In the genomic region with DNA sequence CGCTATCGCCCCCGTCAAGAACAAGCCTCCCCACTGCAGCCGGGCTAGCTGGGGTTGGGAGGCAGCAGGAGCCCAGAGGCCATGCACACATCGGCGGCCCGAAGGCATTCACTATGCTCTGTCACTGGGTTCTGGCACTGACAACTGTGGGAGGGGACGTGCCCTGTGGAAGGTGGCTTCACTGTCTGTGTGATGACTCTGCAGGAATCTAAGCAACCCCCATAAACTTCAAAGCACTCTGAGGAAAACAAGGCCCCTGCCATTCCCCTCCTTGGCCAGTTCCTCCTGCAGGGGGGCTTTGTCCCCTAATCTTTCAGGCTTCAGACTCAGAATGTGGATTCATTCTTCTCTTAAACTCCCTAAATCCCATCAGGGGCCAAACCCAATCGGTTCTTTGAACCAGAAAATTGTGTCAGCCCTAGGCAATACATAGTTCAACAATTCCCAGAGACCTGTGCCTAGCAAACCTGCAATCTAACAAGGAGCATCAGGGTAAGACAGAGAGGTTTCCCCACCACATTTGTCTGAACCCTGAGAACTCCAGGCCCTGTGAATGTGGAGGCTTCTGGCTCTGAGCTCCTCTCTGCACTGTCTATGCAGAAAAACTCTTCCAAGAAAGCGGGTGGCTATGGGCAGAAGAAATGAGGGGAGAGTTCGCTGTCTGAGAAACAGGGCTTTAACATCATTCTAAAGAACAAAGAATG, we compare ENCODE assay signal across 30 cellular contexts.
DNase-seq lines count a peak whose midpoint lies in the region; ATAC-seq, FAIRE-seq and TF ChIP-seq lines count a peak whose summit lies in the region.
"Had no signal": no experiment of that assay in that cellular context is flagged by ENCODE, and none has a peak within 500 bp of the region (broad histone marks: within the 10 kb centered on the region; RNA-seq: fewer than 3 reads in every experiment).

No MANE protein-coding gene starts in this region.

- no peaks in the 10 kb centered on the region for H3K23me2 ChIP-seq in H1 (ENCODE audit: low read depth, low read length)

- H3K36me3 ChIP-seq in H1 (ENCODE audit: control insufficient read depth in 2 of 4, insufficient read depth in 4 of 4, low read length in 3 of 4) (no peaks in the 10 kb centered on the region), testis (ENCODE audit: low read depth, missing control alignments) (no peaks in the 10 kb centered on the region), aorta (ENCODE audit: control insufficient read depth in 1 of 2, insufficient read depth in 2 of 2, low read length in 1 of 2) (no peaks in the 10 kb centered on the region)
- H3K36me3 ChIP-seq: colonic mucosa, esophagus squamous epithelium, HAP-1, heart right ventricle, left lung, Peyer's patch had no signal

- CTCF ChIA-PET in H1 (lab: Charles Lee; ENCODE audit: partially characterized antibody) = interaction anchor here (0.6 to 1.6 kb wide), 5 partner anchors 22 to 280 kb away, joined by 3 to 5 read pairs (median 3); no protein-coding TSS in a partner anchor

- H3K4me1 ChIP-seq in H1 (replicated peaks in 1 of 4; ENCODE audit: control insufficient read depth in 3 of 4, insufficient read depth in 4 of 4, low read length in 3 of 4) (peaks cover 0 to 3% (median 0%) of the 10 kb centered on the region in 4 experiments; a peak in 3 of 7 replicates), testis (no peaks in the 10 kb centered on the region), aorta (ENCODE audit: control insufficient read depth in 1 of 2, insufficient read depth in 2 of 2, low read length in 2 of 2) (no peaks in the 10 kb centered on the region)
- H3K4me1 ChIP-seq: colonic mucosa, esophagus squamous epithelium, HAP-1, heart right ventricle, left lung, Peyer's patch had no signal

- no peaks in the 10 kb centered on the region for H3K79me2 ChIP-seq in H1 (ENCODE audit: control insufficient read depth in 1 of 2, insufficient read depth in 2 of 2, low read length in 2 of 2)

- H2BK120ac ChIP-seq in H1 (replicated peaks; ENCODE audit: low read depth, low read length) = no peak overlapping the region

- H2BK5ac ChIP-seq in H1 (ENCODE audit: low read depth, low read length) = no peak overlapping the region

- TF ChIP-seq POLR2A in H1 (IDR thresholded peaks at IDR 0.05; ENCODE audit: control extremely low read depth in 1 of 2, low read depth in 2 of 2, low read length in 2 of 2) (no peak), testis (IDR thresholded peaks at IDR 0.05) (no peak)

- intact Hi-C loops in testis (cut with DNase I; ENCODE audit: low total_unique reads) = no loop called here
- intact Hi-C loops in aorta (cut with DNase I) = no loop called here

- H3K9me3 ChIP-seq in H1 (ENCODE audit: insufficient read depth in 2 of 2, low read depth in 1 of 2, low read length in 1 of 2) (no peaks in the 10 kb centered on the region; a peak in 1 of 4 replicates), testis (no peaks in the 10 kb centered on the region), aorta (ENCODE audit: control insufficient read depth, low read length) (peaks cover 4% of the 10 kb centered on the region)
- H3K9me3 ChIP-seq: colonic mucosa, esophagus squamous epithelium, HAP-1, left lung had no signal

- no peak overlapping the region for H3K14ac ChIP-seq in H1 (ENCODE audit: insufficient read length)

- TF ChIP-seq RAD21 in H1 (IDR thresholded peaks at IDR 0.05 in 1 of 2, conservative IDR thresholded peaks at IDR 0.05 in 1 of 2; ENCODE audit: low read depth in 2 of 2, low read length in 2 of 2) = no peak

- H3K27me3 Mint-ChIP-seq in nephron progenitor cell (ENCODE audit: low read depth, poor library complexity) = peaks cover 11% of the 10 kb centered on the region
- H3K27me3 Mint-ChIP-seq: CD4-positive, alpha-beta memory T cell had no signal

- FAIRE-seq in H1 (lab: Jason Lieb, UNC) = no peak
- FAIRE-seq: endometrium had no signal

- no peak overlapping the region for H4K91ac ChIP-seq in H1 (replicated peaks; ENCODE audit: insufficient read length, low read length)

- H3K23ac ChIP-seq in H1 (ENCODE audit: insufficient read length) = no peak overlapping the region

- H3K27ac ChIP-seq in H1 (ENCODE audit: low read depth, low read length) (no peak overlapping the region), testis (no peak overlapping the region), aorta (ENCODE audit: low read depth in 1 of 2, low read length in 2 of 2) (no peak overlapping the region)
- H3K27ac ChIP-seq: colonic mucosa, esophagus squamous epithelium, heart right ventricle, left lung, Peyer's patch had no signal

- H3K4me1 Mint-ChIP-seq in nephron progenitor cell = peaks cover 28% of the 10 kb centered on the region
- H3K4me1 Mint-ChIP-seq: activated naive CD4-positive, alpha-beta T cell treated with anti-CD3 and anti-CD28 coated beads, Interleukin-2, amount 50 U/mL, for 24 hours had no signal

- H3K9me3 Mint-ChIP-seq in nephron progenitor cell = peaks cover 15% of the 10 kb centered on the region
- H3K9me3 Mint-ChIP-seq: activated naive CD4-positive, alpha-beta T cell treated with anti-CD3 and anti-CD28 coated beads, Interleukin-2, amount 50 U/mL, for 24 hours; activated T-helper 1 cell treated with anti-CD3 and anti-CD28 coated beads, Interleukin-12 subunit alpha, Interleukin-12 subunit beta, Interleukin-2, Interleukin-4 antibody, amounts not matched to agents 30 ng/mL and 10 ng/mL and 1 ng/mL, durations not matched to agents 14 hours and 24 hours and 36 hours had no signal

- TF ChIP-seq EP300 in H1 (IDR thresholded peaks at IDR 0.05; ENCODE audit: borderline replicate concordance in 1 of 2, low read depth in 2 of 2, low read length in 2 of 2) = no peak

- H4K20me1 ChIP-seq in H1 (replicated peaks in 1 of 2; ENCODE audit: control insufficient read depth in 1 of 2, insufficient read depth in 2 of 2, low read length in 2 of 2) = no peaks in the 10 kb centered on the region

- no peak for ATAC-seq in aorta (ENCODE audit: low FRiP score)
- ATAC-seq: heart right ventricle; left lung; naive thymus-derived CD8-positive, alpha-beta T cell had no signal

- no peak overlapping the region for H4K8ac ChIP-seq in H1 (ENCODE audit: extremely low read depth, insufficient read depth, low read length)

- no peak overlapping the region for H3K18ac ChIP-seq in H1 (ENCODE audit: extremely low read depth, low read length)

- no peak overlapping the region for H3K56ac ChIP-seq in H1 (replicated peaks; ENCODE audit: insufficient read length, low read depth, low read length)

- WGBS in H1 (ENCODE audit: extremely low coverage in 1 of 2, insufficient coverage in 1 of 2, insufficient read length in 1 of 2, insufficient replicate concordance in 2 of 2, low coverage in 1 of 2, low lambda C conversion rate in 2 of 2, missing lambda C conversion rate in 1 of 2), 2 experiments = 76% methylated on average over 10 of the region's 11 CpGs; no CpG with 5 or more reads in 1 of the 2 experiments
- WGBS in testis, 2 donors = 53 to 64% methylated on average over 6 to 11 of the region's 11 CpGs
- 36 to 43% methylated on average over 11 of the region's 11 CpGs for WGBS in aorta, 2 donors

- H2BK20ac ChIP-seq in H1 (ENCODE audit: low read length) = no peak overlapping the region

- peak overlapping the region; percentile 25 for H3K4me3 Mint-ChIP-seq in nephron progenitor cell
- H3K4me3 Mint-ChIP-seq: activated B cell treated with CpG ODN at 0.5 μM for 24 hours; activated naive CD4-positive, alpha-beta T cell treated with anti-CD3 and anti-CD28 coated beads, Interleukin-2, amount 50 U/mL, for 24 hours; activated T-helper 1 cell treated with anti-CD3 and anti-CD28 coated beads, Interleukin-12 subunit alpha, Interleukin-12 subunit beta, Interleukin-2, Interleukin-4 antibody, amounts not matched to agents 30 ng/mL and 10 ng/mL and 1 ng/mL, durations not matched to agents 14 hours and 24 hours and 36 hours; CD4-positive, alpha-beta memory T cell; naive thymus-derived CD8-positive, alpha-beta T cell had no signal

- no peaks in the 10 kb centered on the region for H3K79me1 ChIP-seq in H1 (ENCODE audit: low read depth, low read length)

- H3K4me3 ChIP-seq in H1 (ENCODE audit: extremely low read depth in 1 of 4, insufficient read depth in 2 of 4, low read depth in 3 of 4, low read length in 4 of 4) (no peak overlapping the region; a peak in 1 of 8 replicates), testis (no peak overlapping the region), aorta (ENCODE audit: low read length in 2 of 2) (no peak overlapping the region)
- H3K4me3 ChIP-seq: colonic mucosa, esophagus squamous epithelium, HAP-1, heart right ventricle, left lung, Peyer's patch had no signal

- no peak overlapping the region for H3K4ac ChIP-seq in H1 (replicated peaks; ENCODE audit: insufficient read length, low read depth, low read length)

- 0 out of 4 replicates have a peak overlapping the region, but pooled peaks of 1 of the 2 experiments have one; percentile 5 for H3K4me2 ChIP-seq in H1 (ENCODE audit: insufficient read depth in 1 of 2, low read depth in 2 of 2, low read length in 2 of 2)

- POLR2A ChIA-PET in H1 (lab: Charles Lee; ENCODE audit: partially characterized antibody) = no interaction called here

- DNase-seq in activated effector memory CD4-positive, alpha-beta T cell treated with anti-CD3 and anti-CD28 coated beads, Interleukin-2, amount 50 U/mL, for 16 hours = peak; percentile 39
- no peak for DNase-seq in activated effector memory CD4-positive, alpha-beta T cell treated with Interleukin-2 at 50 U/mL for 16 hours
- DNase-seq in H1 (ENCODE audit: low read depth in 1 of 2, low spot score in 2 of 2) (no peak), nephron progenitor cell (no peak), testis (peak; percentile 7), aorta (no peak), cortex of kidney (lab: John Stamatoyannopoulos, UW) (no peak), NCI-H1105 (lab: John Stamatoyannopoulos, UW) (no peak)
- DNase-seq: 8988T; activated B cell treated with CpG ODN at 0.5 μM for 24 hours; activated CD4-positive, alpha-beta T cell treated with anti-CD3 and anti-CD28 coated beads, Interleukin-2, amount 50 U/mL, for 4 hours; activated CD8-positive, alpha-beta memory T cell treated with anti-CD3 and anti-CD28 coated beads, Interleukin-2, amount 50 U/mL, for 4 hours; CD4-positive, alpha-beta memory T cell; colonic mucosa; esophagus squamous epithelium; foreskin melanocyte; heart right ventricle; left lung; midbrain; naive thymus-derived CD8-positive, alpha-beta T cell; NCI-H1092 treated with DMSO at 0.1 percent for 48 hours; NCI-H187 treated with DMSO at 0.1 percent for 48 hours; NCI-H526 treated with DMSO at 0.1 percent for 48 hours; Peyer's patch; stimulated activated CD4-positive, alpha-beta T cell treated with anti-CD3 and anti-CD28 coated beads, Interleukin-4, amount 100 ng/mL, for 4 hours; stimulated activated naive CD4-positive, alpha-beta T cell had no signal

- TF ChIP-seq CTCF in H1 (IDR thresholded peaks at IDR 0.05; ENCODE audit: control extremely low read depth in 1 of 3, insufficient read depth in 1 of 3, low read depth in 1 of 3, low read length in 3 of 3) = no peak
- no peak for TF ChIP-seq CTCF in nephron progenitor cell (IDR thresholded peaks at IDR 0.05)
- TF ChIP-seq CTCF in testis (IDR thresholded peaks at IDR 0.05) = no peak

- H2BK15ac ChIP-seq in H1 (ENCODE audit: low read length) = 0 out of 2 replicates have a peak overlapping the region, but pooled peaks have one; percentile 1

- no peaks in the 10 kb centered on the region for H3K36me3 Mint-ChIP-seq in nephron progenitor cell (ENCODE audit: low read depth)
- H3K36me3 Mint-ChIP-seq: activated naive CD4-positive, alpha-beta T cell treated with anti-CD3 and anti-CD28 coated beads, Interleukin-2, amount 50 U/mL, for 24 hours; CD4-positive, alpha-beta memory T cell; naive thymus-derived CD8-positive, alpha-beta T cell had no signal

- H4K5ac ChIP-seq in H1 (ENCODE audit: insufficient read length, low read depth, low read length) = no peak overlapping the region

- H3K27me3 ChIP-seq in H1 (replicated peaks in 1 of 4; ENCODE audit: control insufficient read depth in 3 of 4, extremely low read depth in 1 of 4, insufficient read depth in 3 of 4, low read length in 3 of 4) (peaks cover 0 to 2% (median 0%) of the 10 kb centered on the region in 4 experiments; a peak in 2 of 7 replicates), testis (no peaks in the 10 kb centered on the region), aorta (ENCODE audit: control insufficient read depth in 1 of 2, insufficient read depth in 2 of 2, low read length in 1 of 2) (no peaks in the 10 kb centered on the region)
- H3K27me3 ChIP-seq: colonic mucosa, Peyer's patch had no signal

- H2AK5ac ChIP-seq in H1 (ENCODE audit: low read depth, low read length) = no peak overlapping the region

- H3K9ac ChIP-seq in H1 (replicated peaks in 1 of 4; ENCODE audit: extremely low read depth in 1 of 4, low read depth in 3 of 4, low read length in 3 of 4) = no peak overlapping the region

- H2AFZ ChIP-seq in H1 (ENCODE audit: low read length) = no peak overlapping the region

- H2BK12ac ChIP-seq in H1 (ENCODE audit: low read depth, low read length) = 0 out of 2 replicates have a peak overlapping the region, but pooled peaks have one; percentile 27

- H3K27ac Mint-ChIP-seq in nephron progenitor cell = peak overlapping the region; percentile 29
- H3K27ac Mint-ChIP-seq: activated B cell treated with CpG ODN at 0.5 μM for 24 hours; activated naive CD4-positive, alpha-beta T cell treated with anti-CD3 and anti-CD28 coated beads, Interleukin-2, amount 50 U/mL, for 24 hours; activated T-helper 1 cell treated with anti-CD3 and anti-CD28 coated beads, Interleukin-12 subunit alpha, Interleukin-12 subunit beta, Interleukin-2, Interleukin-4 antibody, amounts not matched to agents 30 ng/mL and 10 ng/mL and 1 ng/mL, durations not matched to agents 14 hours and 24 hours and 36 hours; naive thymus-derived CD8-positive, alpha-beta T cell had no signal

Comparison
In these comparisons a context has a peak if more than half of its experiments do, and no peak if none do; other contexts are left out.
1. DNase-seq: peak in activated effector memory CD4-positive, alpha-beta T cell treated with anti-CD3 and anti-CD28 coated beads, Interleukin-2, amount 50 U/mL, for 16 hours (single experiment) and testis (single experiment); none in activated effector memory CD4-positive, alpha-beta T cell treated with Interleukin-2 at 50 U/mL for 16 hours (single experiment), H1 (0 of 2), nephron progenitor cell (single experiment), aorta (0 of 2), cortex of kidney (single experiment) and NCI-H1105 (single experiment).